ENCODE assay signal across 8 cellular contexts in the genomic region with DNA sequence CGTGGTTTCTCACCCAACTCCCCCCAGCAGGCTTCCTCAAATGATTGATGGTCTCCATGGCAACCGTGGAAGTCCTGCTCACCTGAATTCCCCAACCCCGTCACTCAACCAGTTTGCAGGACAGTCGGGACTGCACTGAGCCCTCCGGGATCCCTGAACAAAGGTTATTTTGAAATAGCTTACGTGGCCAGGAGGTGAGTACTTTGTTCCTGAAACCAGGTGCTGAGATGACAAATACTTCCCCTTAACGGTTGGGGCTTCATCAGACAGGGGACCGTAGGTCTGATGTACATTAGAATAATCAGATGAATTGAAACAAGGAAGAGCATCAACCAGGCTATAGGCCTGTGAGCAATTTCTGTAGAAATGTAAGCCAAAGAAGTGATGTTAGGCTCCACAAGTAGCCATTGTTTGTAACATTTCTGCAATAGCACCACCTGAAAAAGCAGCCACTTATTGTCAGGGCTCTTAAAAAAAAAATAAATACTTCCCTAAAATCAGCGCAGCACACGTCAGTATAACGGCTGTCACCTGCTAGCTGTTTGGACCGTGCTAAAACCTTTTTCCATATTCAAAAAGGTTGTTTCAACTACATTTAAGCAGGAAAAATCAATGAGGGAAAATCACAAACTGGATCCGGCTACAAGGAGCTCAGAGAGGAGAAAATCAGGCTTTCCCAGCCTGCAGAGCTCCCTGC.
DNase-seq lines count a peak whose midpoint lies in the region; ATAC-seq and TF ChIP-seq lines count a peak whose summit lies in the region.

No MANE protein-coding gene starts in this region.

- peak overlapping the region; percentile 45 for H3K27ac ChIP-seq in PC-3 (ENCODE audit: low read length)
- no peak overlapping the region for H3K27ac ChIP-seq in mesendoderm (ENCODE audit: low read depth, low read length)

- H3K4ac ChIP-seq in mesendoderm (ENCODE audit: low read depth, low read length): no peak overlapping the region

- H3K27me3 ChIP-seq in PC-3 (ENCODE audit: low read length) (no peaks in the 10 kb centered on the region), mesendoderm (ENCODE audit: insufficient read depth, low read length, poor library complexity) (no peaks in the 10 kb centered on the region)

- CTCF ChIA-PET in PC-3 (lab: Charles Lee): no interaction called here

- peak; percentile 35 for ATAC-seq in HG02759 (IDR thresholded peaks at IDR 0.05; ENCODE audit: unreplicated experiment)
- ATAC-seq in PC-3: no peak

- H4K5ac ChIP-seq in mesendoderm (ENCODE audit: low read length): no peak overlapping the region

- H3K79me1 ChIP-seq in mesendoderm (ENCODE audit: low read length): no peaks in the 10 kb centered on the region

- no peak overlapping the region for H2AFZ ChIP-seq in PC-3 (ENCODE audit: low read length)

- no peaks in the 10 kb centered on the region for H3K9me3 ChIP-seq in PC-3 (ENCODE audit: low read length)

- H3K79me2 ChIP-seq in PC-3 (ENCODE audit: low read length) (no peaks in the 10 kb centered on the region), mesendoderm (ENCODE audit: control insufficient read depth, insufficient read depth, low read length) (no peaks in the 10 kb centered on the region)

- H3K4me1 ChIP-seq in PC-3 (ENCODE audit: insufficient read depth, low read length): peaks cover 28% of the 10 kb centered on the region
- no peaks in the 10 kb centered on the region for H3K4me1 ChIP-seq in mesendoderm (ENCODE audit: control insufficient read depth, low read depth, low read length)

- intact Hi-C loops in PC-3 (cut with micrococcal nuclease): no loop called here

- DNase-seq in GM12865 (ENCODE audit: low read depth) (peak; percentile 70), PC-3 (peak; percentile 46), mesendoderm (peak; percentile 30), AG08396 (ENCODE audit: low spot score) (no peak), NCI-H226 (no peak), globus pallidus (ENCODE audit: low spot score) (no peak), HCEC 1CT (no peak)

- no peak overlapping the region for H2BK5ac ChIP-seq in mesendoderm (ENCODE audit: low read length)

- no peak overlapping the region for H2BK120ac ChIP-seq in mesendoderm (ENCODE audit: low read depth, low read length)

- no peak for TF ChIP-seq CTCF in GM12865 (IDR thresholded peaks at IDR 0.05; ENCODE audit: insufficient read depth, low read depth, low read length, missing control alignments)
- no peak for TF ChIP-seq CTCF in PC-3 (conservative IDR thresholded peaks at IDR 0.05; ENCODE audit: low read depth, low read length)

- no CpG with 5 or more reads among the region's 13 CpGs for WGBS in mesendoderm (ENCODE audit: extremely low coverage, insufficient coverage, low lambda C conversion rate)

- no peaks in the 10 kb centered on the region for H4K20me1 ChIP-seq in PC-3 (ENCODE audit: low read length)

- no peak overlapping the region for H3K4me3 ChIP-seq in GM12865 (ENCODE audit: low read depth, low read length)
- H3K4me3 ChIP-seq in PC-3 (ENCODE audit: low read length): no peak overlapping the region
- H3K4me3 ChIP-seq in mesendoderm (ENCODE audit: low read length): no peak overlapping the region

- H3K4me2 ChIP-seq in PC-3 (ENCODE audit: low read length) (no peak overlapping the region), mesendoderm (ENCODE audit: low read length) (no peak overlapping the region)

- H3K18ac ChIP-seq in mesendoderm (ENCODE audit: low read length): no peak overlapping the region

- no peaks in the 10 kb centered on the region for H3F3A ChIP-seq in PC-3 (ENCODE audit: low read length, unreplicated experiment)

- H2AK5ac ChIP-seq in mesendoderm (ENCODE audit: low read length): no peak overlapping the region

- H3K23ac ChIP-seq in mesendoderm (ENCODE audit: low read length): no peak overlapping the region

- no peaks in the 10 kb centered on the region for H3K9me2 ChIP-seq in PC-3 (replicated peaks; ENCODE audit: low read length)

- H3K36me3 ChIP-seq in PC-3 (ENCODE audit: low read depth, low read length): no peaks in the 10 kb centered on the region
- no peaks in the 10 kb centered on the region for H3K36me3 ChIP-seq in mesendoderm (ENCODE audit: control insufficient read depth, insufficient read depth, low read length)

- no TSS peak for BruUV-seq in PC-3 (replicated peaks; lab: Mats Ljungman, UMichigan)

- POLR2A ChIA-PET in PC-3 (lab: Charles Lee; ENCODE audit: unreplicated experiment): no interaction called here

- no peak overlapping the region for H4K8ac ChIP-seq in mesendoderm (ENCODE audit: low read depth, low read length)

- H3K9ac ChIP-seq in PC-3 (ENCODE audit: low read length) (no peak overlapping the region; the same call in 1 of the 2 replicates), mesendoderm (ENCODE audit: low read length) (no peak overlapping the region)

- H3K56ac ChIP-seq in mesendoderm (ENCODE audit: low read length): no peak overlapping the region

- no peak overlapping the region for H2BK15ac ChIP-seq in mesendoderm (replicated peaks; ENCODE audit: low read depth)

Comparison
In these comparisons a context has a peak if more than half of its experiments do, and no peak if none do; other contexts are left out.
1. DNase-seq: peak in GM12865 (single experiment), PC-3 (single experiment) and mesendoderm (single experiment); none in AG08396 (single experiment), NCI-H226 (single experiment), globus pallidus (single experiment) and HCEC 1CT (single experiment).